ENCODE assay signal across 24 cellular contexts in genomic region chr17:72039490-72039889, GRCh38.
"Had no signal": no experiment of that assay in that cellular context is flagged by ENCODE, and none has a peak within 500 bp of the region (broad histone marks: within the 10 kb centered on the region; RNA-seq: fewer than 3 reads in every experiment).

No MANE protein-coding gene starts in this region.

- H3K4me1 ChIP-seq: left lung, lower lobe of right lung, parathyroid adenoma, psoas muscle, spleen, thyroid gland, transverse colon, upper lobe of left lung, vagina had no signal

- H3K4me1 Mint-ChIP-seq: naive thymus-derived CD8-positive, alpha-beta T cell; nephron; stimulated activated effector memory CD8-positive, alpha-beta T cell treated with anti-CD3 and anti-CD28 coated beads, Interleukin-12 subunit alpha, Interleukin-12 subunit beta, amount 100 ng/mL, for 72 hours had no signal

- ATAC-seq: left colon; left lung; lower lobe of right lung; naive thymus-derived CD8-positive, alpha-beta T cell; psoas muscle; sciatic nerve; stimulated activated effector memory CD8-positive, alpha-beta T cell treated with anti-CD3 and anti-CD28 coated beads, Interleukin-12 subunit alpha, Interleukin-12 subunit beta, amount 100 ng/mL, for 72 hours had no signal

- H3K27ac ChIP-seq: left lung, lower lobe of right lung, neural progenitor cell, neutrophil, parathyroid adenoma, psoas muscle, spleen, thyroid gland, transverse colon, upper lobe of left lung, vagina had no signal

- H3K36me3 Mint-ChIP-seq: naive thymus-derived CD8-positive, alpha-beta T cell; neural progenitor cell; stimulated activated effector memory CD8-positive, alpha-beta T cell treated with anti-CD3 and anti-CD28 coated beads, Interleukin-12 subunit alpha, Interleukin-12 subunit beta, amount 100 ng/mL, for 72 hours had no signal

- H3K9me3 ChIP-seq: left lung, lower lobe of right lung, neutrophil, psoas muscle, thyroid gland, transverse colon, upper lobe of left lung, vagina had no signal

- DNase-seq: hippocampal formation; left colon; left lung; lower lobe of right lung; mammary epithelial cell; mesenchymal stem cell; naive thymus-derived CD8-positive, alpha-beta T cell; occipital lobe; psoas muscle; small intestine; spleen; stimulated activated CD4-positive, alpha-beta T cell treated with anti-CD3 and anti-CD28 coated beads, Interleukin-4, amount 100 ng/mL, for 24 hours; stimulated activated naive CD4-positive, alpha-beta T cell; thyroid gland; transverse colon; upper lobe of left lung had no signal

- H3K9me3 Mint-ChIP-seq: nephron had no signal

- H3K36me3 ChIP-seq: left lung, lower lobe of right lung, neural progenitor cell, neutrophil, spleen, thyroid gland, transverse colon, upper lobe of left lung, vagina had no signal

- H3K27me3 ChIP-seq: left lung, neural progenitor cell, neutrophil, spleen, thyroid gland, transverse colon, upper lobe of left lung, vagina had no signal

- H3K4me3 Mint-ChIP-seq: naive thymus-derived CD8-positive, alpha-beta T cell; nephron; neural progenitor cell; stimulated activated effector memory CD8-positive, alpha-beta T cell treated with anti-CD3 and anti-CD28 coated beads, Interleukin-12 subunit alpha, Interleukin-12 subunit beta, amount 100 ng/mL, for 72 hours; stimulated activated naive CD8-positive, alpha-beta T cell treated with anti-CD3 and anti-CD28 coated beads, Interleukin-15, Interleukin-2, amounts not matched to agents 100 ng/mL and 50 ng/mL, for 24 hours had no signal

- H3K4me3 ChIP-seq: left lung, lower lobe of right lung, neural progenitor cell, psoas muscle, spleen, thyroid gland, transverse colon, upper lobe of left lung, vagina had no signal

- H3K27ac Mint-ChIP-seq: naive thymus-derived CD8-positive, alpha-beta T cell; nephron; neural progenitor cell; stimulated activated effector memory CD8-positive, alpha-beta T cell treated with anti-CD3 and anti-CD28 coated beads, Interleukin-12 subunit alpha, Interleukin-12 subunit beta, amount 100 ng/mL, for 72 hours; stimulated activated naive CD8-positive, alpha-beta T cell treated with anti-CD3 and anti-CD28 coated beads, Interleukin-15, Interleukin-2, amounts not matched to agents 100 ng/mL and 50 ng/mL, for 24 hours had no signal
